In genomic region chr9:75120661-75121060, GRCh38 we compare ENCODE assay signal across 1 cellular context.
TF ChIP-seq lines count a peak whose summit lies in the region.

No MANE protein-coding gene starts in this region.

TF ChIP-seq in GM23338, 12 proteins besides CTCF, POLR2A, EP300 and RAD21:
- no peak for TF ChIP-seq CREB1 (CRISPR knock-in tag; IDR thresholded peaks at IDR 0.05; ENCODE audit: low read depth)
- no peak for TF ChIP-seq EZH2phosphoT487 (IDR thresholded peaks at IDR 0.05; ENCODE audit: unreplicated experiment)
- TF ChIP-seq STAT1 (IDR thresholded peaks at IDR 0.05; ENCODE audit: unreplicated experiment) = no peak
- TF ChIP-seq ETS1 (IDR thresholded peaks at IDR 0.05) = no peak
- TF ChIP-seq REST (IDR thresholded peaks at IDR 0.05; ENCODE audit: unreplicated experiment) = no peak
- TF ChIP-seq ZNF462 (CRISPR knock-in tag; IDR thresholded peaks at IDR 0.05) = no peak
- no peak for TF ChIP-seq JUNB (IDR thresholded peaks at IDR 0.05; ENCODE audit: unreplicated experiment)
- no peak for TF ChIP-seq NANOG (IDR thresholded peaks at IDR 0.05; ENCODE audit: borderline replicate concordance)
- TF ChIP-seq ZNF331 (CRISPR knock-in tag; IDR thresholded peaks at IDR 0.05; ENCODE audit: low read depth) = no peak
- no peak for TF ChIP-seq ZNF114 (CRISPR knock-in tag; IDR thresholded peaks at IDR 0.05)
- no peak for TF ChIP-seq POLR2AphosphoS5 (IDR thresholded peaks at IDR 0.05; ENCODE audit: low read depth)
- no peak for TF ChIP-seq EZH2 (IDR thresholded peaks at IDR 0.05; ENCODE audit: low read depth, unreplicated experiment)
